Comparison of ENCODE assay signal across 8 cellular contexts in genomic region chr14:75283162-75283883, GRCh38. TPM values are rescaled to one million over a fixed set of nuclear protein-coding genes. Genes with fewer than 3 reads are reported as not detected.
DNase-seq lines count a peak whose midpoint lies in the region; ATAC-seq and TF ChIP-seq lines count a peak whose summit lies in the region.

No MANE protein-coding gene starts in this region.

- in situ Hi-C loops in mammary epithelial cell (cut with MboI; ENCODE audit: low sequenced_read_pairs in 2 of 2) = no loop called here

- H3K9ac ChIP-seq in mammary epithelial cell (ENCODE audit: insufficient read depth, low read length) = no peak overlapping the region
- no peak overlapping the region for H3K9ac ChIP-seq in MM.1S (ENCODE audit: low read length)

- no peak overlapping the region for H3K4me3 ChIP-seq in mammary epithelial cell (replicated peaks in 1 of 3; ENCODE audit: insufficient read depth in 1 of 3, low read depth in 2 of 3, low read length in 3 of 3)
- no peak overlapping the region for H3K4me3 ChIP-seq in lung
- no peak overlapping the region for H3K4me3 ChIP-seq in dorsolateral prefrontal cortex
- H3K4me3 ChIP-seq in MM.1S (ENCODE audit: low read length) = no peak overlapping the region

- H3K4me1 ChIP-seq in mammary epithelial cell (ENCODE audit: insufficient read depth, low read length) = peaks cover 15% of the 10 kb centered on the region
- H3K4me1 ChIP-seq in lung (ENCODE audit: control insufficient read depth in 2 of 2, insufficient read depth in 2 of 2, low read length in 2 of 2) = peaks cover 0 to 7% of the 10 kb centered on the region in 2 donors
- no peaks in the 10 kb centered on the region for H3K4me1 ChIP-seq in MM.1S (ENCODE audit: low read length)

- H3F3A ChIP-seq in MM.1S (ENCODE audit: insufficient read depth, low read length) = no peaks in the 10 kb centered on the region

- H3K27me3 ChIP-seq in mammary epithelial cell (ENCODE audit: insufficient read depth, low read length) (no peaks in the 10 kb centered on the region), lung (ENCODE audit: control insufficient read depth, insufficient read depth) (no peaks in the 10 kb centered on the region), dorsolateral prefrontal cortex (no peaks in the 10 kb centered on the region), MM.1S (replicated peaks; ENCODE audit: insufficient read depth, low read length) (no peaks in the 10 kb centered on the region)

- H3K79me2 ChIP-seq in mammary epithelial cell (ENCODE audit: insufficient read depth, low read length) (peaks cover 31% of the 10 kb centered on the region), MM.1S (ENCODE audit: low read length) (no peaks in the 10 kb centered on the region)

- CTCF ChIA-PET in mammary epithelial cell (lab: Charles Lee; ENCODE audit: low non-redundant PET) = no interaction called here

- dilution Hi-C loops in mammary epithelial cell (cut with HindIII; ENCODE audit: low sequenced_read_pairs) = no loop called here

- H3K9me2 ChIP-seq in MM.1S (replicated peaks; ENCODE audit: insufficient read depth, low read length) = no peaks in the 10 kb centered on the region

- 89% methylated on average over 13 of the region's 13 CpGs for WGBS in mammary epithelial cell (ENCODE audit: low coverage, missing lambda C conversion rate)
- 35 to 55% methylated on average over 13 of the region's 13 CpGs for WGBS in lung, 2 donors

- H4K20me1 ChIP-seq in mammary epithelial cell (ENCODE audit: insufficient read depth, low read length) = peaks cover 8% of the 10 kb centered on the region
- no peaks in the 10 kb centered on the region for H4K20me1 ChIP-seq in MM.1S (ENCODE audit: insufficient read depth, low read length)

- no peaks in the 10 kb centered on the region for H3K9me3 ChIP-seq in mammary epithelial cell (replicated peaks; ENCODE audit: insufficient read depth, low read length)
- H3K9me3 ChIP-seq in lung (ENCODE audit: control insufficient read depth in 2 of 2, insufficient read depth in 1 of 2, low read length in 1 of 2) = no peaks in the 10 kb centered on the region
- no peaks in the 10 kb centered on the region for H3K9me3 ChIP-seq in MM.1S (replicated peaks; ENCODE audit: insufficient read depth, low read length)

- DNase-seq in AG09319 (ENCODE audit: extremely low read depth, low read depth) (no peak), M059J (ENCODE audit: low read depth) (peak; percentile 73), mammary epithelial cell (peak; percentile 44), lung (ENCODE audit: low spot score) (no peak), dorsolateral prefrontal cortex (no peak), MM.1S (no peak)

- H3K27ac ChIP-seq in mammary epithelial cell (ENCODE audit: insufficient read depth, low read depth, low read length) = no peak overlapping the region
- H3K27ac ChIP-seq in lung (ENCODE audit: low read depth in 1 of 2, low read length in 1 of 2) = peak overlapping the region in 1 of 2 donors; percentile 85
- H3K27ac ChIP-seq in dorsolateral prefrontal cortex = peak overlapping the region in 10 of 59 donors; percentile 7 to 55 (median 22)
- no peak overlapping the region for H3K27ac ChIP-seq in MM.1S (ENCODE audit: low read length)

- peaks cover 16% of the 10 kb centered on the region for H3K36me3 ChIP-seq in mammary epithelial cell (ENCODE audit: insufficient read depth, low read length)
- H3K36me3 ChIP-seq in lung (ENCODE audit: control insufficient read depth in 2 of 2, insufficient read depth in 2 of 2, low read length in 2 of 2) = peaks cover 12 to 17% of the 10 kb centered on the region in 2 donors
- H3K36me3 ChIP-seq in MM.1S (replicated peaks; ENCODE audit: insufficient read depth, low read length) = no peaks in the 10 kb centered on the region

- no peak overlapping the region for H2AFZ ChIP-seq in mammary epithelial cell (ENCODE audit: low read depth, low read length)
- H2AFZ ChIP-seq in MM.1S (ENCODE audit: low read length) = no peak overlapping the region

- no peak overlapping the region for H3K4me2 ChIP-seq in mammary epithelial cell (ENCODE audit: insufficient read depth, low read depth, low read length)
- no peak overlapping the region for H3K4me2 ChIP-seq in MM.1S (ENCODE audit: low read depth, low read length)

- ATAC-seq in lung (ENCODE audit: insufficient read depth, low FRiP score) (peak; percentile 1), HG03095 (IDR thresholded peaks at IDR 0.05; ENCODE audit: unreplicated experiment) (no peak), GM18907 (IDR thresholded peaks at IDR 0.05; ENCODE audit: unreplicated experiment) (no peak)

- BruUV-seq in mammary epithelial cell (replicated peaks; lab: Mats Ljungman, UMichigan) = no TSS peak

- intact Hi-C loops in mammary epithelial cell (cut with micrococcal nuclease) (no loop called here), dorsolateral prefrontal cortex (cut with DNase I) (no loop called here)

- TF ChIP-seq CTCF in AG09319 (IDR thresholded peaks at IDR 0.05; ENCODE audit: low read depth, low read length) (peak; percentile 40), mammary epithelial cell (conservative IDR thresholded peaks at IDR 0.05 in 1 of 2, IDR thresholded peaks at IDR 0.05 in 1 of 2; ENCODE audit: extremely low read depth in 1 of 2, insufficient read depth in 1 of 2, low read depth in 1 of 2, low read length in 2 of 2) (peak; percentile 31 to 45), lung (IDR thresholded peaks at IDR 0.05; ENCODE audit: control extremely low read depth, extremely low read depth) (no peak), dorsolateral prefrontal cortex (IDR thresholded peaks at IDR 0.05 in 54 of 56, conservative IDR thresholded peaks at IDR 0.05 in 2 of 56; ENCODE audit: low read depth in 1 of 56, partially characterized antibody in 56 of 56) (no peak), MM.1S (IDR thresholded peaks at IDR 0.05; ENCODE audit: low read length) (no peak; the same call in 1 of the 2 replicates)

RNA-seq across cellular contexts. Expression of gene FOS, which starts 4.7 kb away (rescaled TPM):
- total RNA-seq in M059J (2014; rRNA removed; shearing (Covaris generic)) = 24.0 and 31.6 TPM in 2 replicates
- total RNA-seq in mammary epithelial cell (100 to 1,000 TPM in 1 of 2 donors, 10 to 100 TPM in 1; 78.5 to 204 TPM), lung (100 to 1,000 TPM in 1 of 2 donors, 10 to 100 TPM in 1; 63.7 to 123 TPM), dorsolateral prefrontal cortex (100 to 1,000 TPM in 38 of 120 experiments, 10 to 100 TPM in 81, 1 to 10 TPM in 1; 7.4 to 738 (median 68.8) TPM)
- polyA plus RNA-seq in mammary epithelial cell (89.9 TPM), lung (100 to 1,000 TPM; 139 to 879 TPM)
- 233 TPM for polyA minus RNA-seq in mammary epithelial cell

Comparison
In these comparisons a context has a peak if more than half of its experiments do, and no peak if none do; other contexts are left out.
1. DNase-seq: peak in M059J (single experiment) and mammary epithelial cell (single experiment); none in AG09319 (single experiment), lung (single experiment), dorsolateral prefrontal cortex (0 of 10) and MM.1S (single experiment).
2. CTCF ChIP-seq: peak in AG09319 (single experiment) and mammary epithelial cell (2 of 2); none in lung (single experiment), dorsolateral prefrontal cortex (0 of 56) and MM.1S (single experiment).